ENCODE assay signal across 23 cellular contexts in genomic region chr4:90689739-90690138, GRCh38.
DNase-seq lines count a peak whose midpoint lies in the region; ATAC-seq, FAIRE-seq and TF ChIP-seq lines count a peak whose summit lies in the region.
"Had no signal": no experiment of that assay in that cellular context is flagged by ENCODE, and none has a peak within 500 bp of the region (broad histone marks: within the 10 kb centered on the region; RNA-seq: fewer than 3 reads in every experiment).

No MANE protein-coding gene starts in this region.

- H3K9me3 ChIP-seq in H1 (ENCODE audit: insufficient read depth in 2 of 2, low read depth in 1 of 2, low read length in 1 of 2) (no peaks in the 10 kb centered on the region; a peak in 1 of 4 replicates), prostate gland (no peaks in the 10 kb centered on the region)
- no peaks in the 10 kb centered on the region for H3K9me3 ChIP-seq in effector memory CD4-positive, alpha-beta T cell (ENCODE audit: control insufficient read depth, low read length)
- H3K9me3 ChIP-seq: A549 had no signal

- H2BK15ac ChIP-seq in H1 (ENCODE audit: low read length): no peak overlapping the region

- H3K27ac ChIP-seq in RWPE1: no peak overlapping the region
- no peak overlapping the region for H3K27ac ChIP-seq in H1 (ENCODE audit: low read depth, low read length)
- H3K27ac ChIP-seq in prostate gland: no peak overlapping the region
- H3K27ac ChIP-seq in effector memory CD4-positive, alpha-beta T cell (ENCODE audit: insufficient read depth, low read length, poor library complexity, severe bottlenecking): no peak overlapping the region
- H3K27ac ChIP-seq in substantia nigra (ENCODE audit: low read depth, low read length, poor library complexity, severe bottlenecking): no peak overlapping the region
- H3K27ac ChIP-seq: A549 had no signal

- H3K4me1 ChIP-seq in H1 (replicated peaks in 1 of 4; ENCODE audit: control insufficient read depth in 3 of 4, insufficient read depth in 4 of 4, low read length in 3 of 4) (no peaks in the 10 kb centered on the region), prostate gland (replicated peaks) (no peaks in the 10 kb centered on the region)
- no peaks in the 10 kb centered on the region for H3K4me1 ChIP-seq in effector memory CD4-positive, alpha-beta T cell (ENCODE audit: control insufficient read depth, insufficient read depth, low read length, poor library complexity, severe bottlenecking)
- H3K4me1 ChIP-seq: A549 had no signal

- no peak overlapping the region for H4K8ac ChIP-seq in H1 (ENCODE audit: extremely low read depth, insufficient read depth, low read length)

- TF ChIP-seq CTCF in RWPE1 (conservative IDR thresholded peaks at IDR 0.05; ENCODE audit: low read depth) (no peak), H1 (IDR thresholded peaks at IDR 0.05; ENCODE audit: control extremely low read depth in 1 of 3, insufficient read depth in 1 of 3, low read depth in 1 of 3, low read length in 3 of 3) (no peak), prostate gland (IDR thresholded peaks at IDR 0.05) (no peak)

- no peak overlapping the region for H2BK12ac ChIP-seq in H1 (ENCODE audit: low read depth, low read length)

- H3K79me1 ChIP-seq in H1 (ENCODE audit: low read depth, low read length): no peaks in the 10 kb centered on the region

- H2BK120ac ChIP-seq in H1 (replicated peaks; ENCODE audit: low read depth, low read length): no peak overlapping the region

- FAIRE-seq in H1 (lab: Jason Lieb, UNC): no peak
- FAIRE-seq: A549, G401.6, GM18507, K562, RCC 7860 had no signal

- H2BK20ac ChIP-seq in H1 (ENCODE audit: low read length): no peak overlapping the region

- POLR2A ChIA-PET in RWPE1 (lab: Yijun Ruan, JAX; ENCODE audit: low non-redundant PET) (no interaction called here), H1 (lab: Charles Lee; ENCODE audit: partially characterized antibody) (no interaction called here)

- ATAC-seq in HG03565 (IDR thresholded peaks at IDR 0.05; ENCODE audit: unreplicated experiment): no peak
- ATAC-seq in HG03460 (IDR thresholded peaks at IDR 0.05; ENCODE audit: unreplicated experiment): no peak
- ATAC-seq: A549, HCT116, K562 had no signal

- no peaks in the 10 kb centered on the region for H3K79me2 ChIP-seq in H1 (ENCODE audit: control insufficient read depth in 1 of 2, insufficient read depth in 2 of 2, low read length in 2 of 2)

- H3K27me3 ChIP-seq in H1 (replicated peaks in 1 of 4; ENCODE audit: control insufficient read depth in 3 of 4, extremely low read depth in 1 of 4, insufficient read depth in 3 of 4, low read length in 3 of 4): no peaks in the 10 kb centered on the region
- H3K27me3 ChIP-seq in prostate gland (replicated peaks; ENCODE audit: insufficient read depth): no peaks in the 10 kb centered on the region
- no peaks in the 10 kb centered on the region for H3K27me3 ChIP-seq in effector memory CD4-positive, alpha-beta T cell (replicated peaks; ENCODE audit: control insufficient read depth, insufficient read depth, low read length, poor library complexity, severe bottlenecking)

- H2BK5ac ChIP-seq in H1 (ENCODE audit: low read depth, low read length): no peak overlapping the region

- H3K4me3 ChIP-seq in H1 (ENCODE audit: extremely low read depth in 1 of 4, insufficient read depth in 2 of 4, low read depth in 3 of 4, low read length in 4 of 4): no peak overlapping the region
- no peak overlapping the region for H3K4me3 ChIP-seq in prostate gland
- no peak overlapping the region for H3K4me3 ChIP-seq in effector memory CD4-positive, alpha-beta T cell (ENCODE audit: insufficient read depth, low read depth, low read length, poor library complexity, severe bottlenecking)
- H3K4me3 ChIP-seq: A549, K562 had no signal

- no peak for TF ChIP-seq RAD21 in H1 (IDR thresholded peaks at IDR 0.05 in 1 of 2, conservative IDR thresholded peaks at IDR 0.05 in 1 of 2; ENCODE audit: low read depth in 2 of 2, low read length in 2 of 2)

- peak; percentile 32 for DNase-seq in RWPE1 (ENCODE audit: low spot score)
- no peak for DNase-seq in H1 (ENCODE audit: low read depth in 1 of 2, low spot score in 2 of 2)
- peak; percentile 76 for DNase-seq in islet precursor cell
- DNase-seq in prostate gland (ENCODE audit: low spot score): peak; percentile 28
- no peak for DNase-seq in effector memory CD4-positive, alpha-beta T cell
- DNase-seq in substantia nigra (lab: John Stamatoyannopoulos, UW): no peak
- DNase-seq: GOT3, NCI-H1092, NCI-H146, NCI-H2029, NCI-H2227 treated with DMSO at 0.1 percent for 48 hours, NCI-H510A, NCI-H774, OCI-M1, Right ventricle myocardium superior had no signal

- TF ChIP-seq EP300 in H1 (IDR thresholded peaks at IDR 0.05; ENCODE audit: borderline replicate concordance in 1 of 2, low read depth in 2 of 2, low read length in 2 of 2): no peak

- H3K23ac ChIP-seq in H1 (ENCODE audit: insufficient read length): no peak overlapping the region

- no peak overlapping the region for H3K18ac ChIP-seq in H1 (ENCODE audit: extremely low read depth, low read length)

- CTCF ChIA-PET in RWPE1 (lab: Yijun Ruan, JAX): no interaction called here
- CTCF ChIA-PET in H1 (lab: Charles Lee; ENCODE audit: partially characterized antibody): no interaction called here

- intact Hi-C loops in prostate gland (cut with DNase I): no loop called here

- TF ChIP-seq POLR2A in H1 (IDR thresholded peaks at IDR 0.05; ENCODE audit: control extremely low read depth in 1 of 2, low read depth in 2 of 2, low read length in 2 of 2) (no peak), prostate gland (IDR thresholded peaks at IDR 0.05) (no peak)

- no peak overlapping the region for H3K9ac ChIP-seq in H1 (replicated peaks in 1 of 4; ENCODE audit: extremely low read depth in 1 of 4, low read depth in 3 of 4, low read length in 3 of 4)

- 94% methylated on average over 1 of the region's 1 CpG; no CpG with 5 or more reads in 1 of the 2 experiments for WGBS in H1 (ENCODE audit: extremely low coverage in 1 of 2, insufficient coverage in 1 of 2, insufficient read length in 1 of 2, insufficient replicate concordance in 2 of 2, low coverage in 1 of 2, low lambda C conversion rate in 2 of 2, missing lambda C conversion rate in 1 of 2), 2 experiments
- WGBS in prostate gland: 46% methylated on average over 1 of the region's 1 CpG

- H3K4me2 ChIP-seq in H1 (ENCODE audit: insufficient read depth in 1 of 2, low read depth in 2 of 2, low read length in 2 of 2): no peak overlapping the region
- H3K4me2 ChIP-seq: A549 had no signal

- no peaks in the 10 kb centered on the region for H4K20me1 ChIP-seq in H1 (replicated peaks in 1 of 2; ENCODE audit: control insufficient read depth in 1 of 2, insufficient read depth in 2 of 2, low read length in 2 of 2)

- H4K5ac ChIP-seq in H1 (ENCODE audit: insufficient read length, low read depth, low read length): no peak overlapping the region

- H3K23me2 ChIP-seq in H1 (ENCODE audit: low read depth, low read length): no peaks in the 10 kb centered on the region; the same call in 1 of the 2 replicates

- H3K36me3 ChIP-seq in H1 (ENCODE audit: control insufficient read depth in 2 of 4, insufficient read depth in 4 of 4, low read length in 3 of 4): no peaks in the 10 kb centered on the region
- H3K36me3 ChIP-seq in prostate gland: no peaks in the 10 kb centered on the region
- no peaks in the 10 kb centered on the region for H3K36me3 ChIP-seq in effector memory CD4-positive, alpha-beta T cell (ENCODE audit: control insufficient read depth, insufficient read depth, low read length)

- peak overlapping the region; percentile 20; the same call in 1 of the 2 replicates for H2AFZ ChIP-seq in H1 (ENCODE audit: low read length)

- H3K4ac ChIP-seq in H1 (replicated peaks; ENCODE audit: insufficient read length, low read depth, low read length): no peak overlapping the region

- H4K91ac ChIP-seq in H1 (replicated peaks; ENCODE audit: insufficient read length, low read length): no peak overlapping the region

- H3K14ac ChIP-seq in H1 (ENCODE audit: insufficient read length): no peak overlapping the region

- H3K56ac ChIP-seq in H1 (replicated peaks; ENCODE audit: insufficient read length, low read depth, low read length): no peak overlapping the region

- H2AK5ac ChIP-seq in H1 (ENCODE audit: low read depth, low read length): no peak overlapping the region

Comparison
In these comparisons a context has a peak if more than half of its experiments do, and no peak if none do; other contexts are left out.
1. DNase-seq: peak in RWPE1 (single experiment), islet precursor cell (single experiment) and prostate gland (single experiment); none in H1 (0 of 2), effector memory CD4-positive, alpha-beta T cell (0 of 3) and substantia nigra (0 of 49).